Comparison of ENCODE assay signal across 33 cellular contexts in genomic region chr12:15304296-15304695, GRCh38. TPM values are rescaled to one million over a fixed set of nuclear protein-coding genes. Genes with fewer than 3 reads are reported as not detected.
"Had no signal": no experiment of that assay in that cellular context is flagged by ENCODE, and none has a peak within 500 bp of the region (broad histone marks: within the 10 kb centered on the region; RNA-seq: fewer than 3 reads in every experiment).

No MANE protein-coding gene starts in this region.

- DNase-seq: activated effector memory CD4-positive, alpha-beta T cell treated with anti-CD3 and anti-CD28 coated beads, Interleukin-2, amount 50 U/mL, for 16 hours; activated effector memory CD4-positive, alpha-beta T cell treated with Interleukin-2 at 50 U/mL for 16 hours; activated gamma-delta T cell; activated gamma-delta T cell treated with Interleukin-2 at 50 U/mL for 16 hours; activated naive CD4-positive, alpha-beta T cell; activated naive CD4-positive, alpha-beta T cell treated with anti-CD3 and anti-CD28 coated beads for 36 hours; activated naive CD4-positive, alpha-beta T cell treated with anti-CD3 and anti-CD28 coated beads, Interleukin-2, amount 10 ng/mL, durations not matched to agents 7 days and 5 days; activated naive CD4-positive, alpha-beta T cell treated with anti-CD3 and anti-CD28 coated beads, Interleukin-2, amount 50 U/mL, for 16 hours; activated naive CD4-positive, alpha-beta T cell treated with Interleukin-2 at 50 U/mL for 16 hours; activated naive CD8-positive, alpha-beta T cell treated with anti-CD3 and anti-CD28 coated beads for 36 hours; activated naive CD8-positive, alpha-beta T cell treated with anti-CD3 and anti-CD28 coated beads, Interleukin-2, amount 10 ng/mL, durations not matched to agents 7 days and 5 days; activated naive CD8-positive, alpha-beta T cell treated with anti-CD3 and anti-CD28 coated beads, Interleukin-2, amount 50 U/mL, for 24 hours; activated T-cell treated with anti-CD3 and anti-CD28 coated beads, Interleukin-2, amount 50 U/mL, for 24 hours; activated T-cell treated with anti-CD3 and anti-CD28 coated beads, Interleukin-2, amount 50 U/mL, for 4 hours; activated T-cell treated with anti-CD3 and anti-CD28 coated beads, Interleukin-2, amount 50 U/mL, for 48 hours; activated T-cell treated with anti-CD3 and anti-CD28 coated beads, Interleukin-2, amount 50 U/mL, for 72 hours; adrenal gland; amniotic stem cell; amygdala; anterior cingulate cortex; aorta; body of pancreas; brain microvascular endothelial cell; caudate nucleus; central memory CD4-positive, alpha-beta T cell; cerebellar nuclear complex had no signal

- H3K27me3 ChIP-seq: adrenal gland, ascending aorta, body of pancreas, brain microvascular endothelial cell, breast epithelium, cardiac muscle cell had no signal

- FAIRE-seq: astrocyte, bronchial epithelial cell had no signal

- H3K4me1 ChIP-seq: adrenal gland, ascending aorta, body of pancreas, breast epithelium had no signal

- H3K4me3 ChIP-seq: adrenal gland, ascending aorta, body of pancreas, breast epithelium, cardiac muscle cell had no signal

- H3K27ac ChIP-seq: adrenal gland, ascending aorta, body of pancreas, brain microvascular endothelial cell, breast epithelium, cardiac muscle cell had no signal

- ATAC-seq: activated naive CD4-positive, alpha-beta T cell treated with anti-CD3 and anti-CD28 coated beads, Interleukin-2, amount 50 U/mL, for 72 hours; activated naive CD8-positive, alpha-beta T cell treated with anti-CD3 and anti-CD28 coated beads, Interleukin-2, amount 50 U/mL, for 24 hours; activated T-cell treated with anti-CD3 and anti-CD28 coated beads, Interleukin-2, amount 50 U/mL, for 4 hours; activated T-cell treated with anti-CD3 and anti-CD28 coated beads, Interleukin-2, amount 50 U/mL, for 72 hours; activated T-helper 17 cell treated with anti-CD3 and anti-CD28 coated beads, Interleukin-2, amount 50 U/mL, for 72 hours; body of pancreas had no signal

- H3K9me3 ChIP-seq: adrenal gland had no signal

- H3K36me3 ChIP-seq: adrenal gland, ascending aorta, brain microvascular endothelial cell, breast epithelium, cardiac muscle cell had no signal

RNA-seq across cellular contexts. Expression of gene PTPRO, which starts 18.0 kb away (rescaled TPM):
- polyA plus RNA-seq: cardiac muscle cell had no signal
